27 cellular contexts compared by ENCODE assay signal in genomic region chr17:57979076-57979475, GRCh38.
"Had no signal": no experiment of that assay in that cellular context is flagged by ENCODE, and none has a peak within 500 bp of the region (broad histone marks: within the 10 kb centered on the region; RNA-seq: fewer than 3 reads in every experiment).

No MANE protein-coding gene starts in this region.

- DNase-seq: activated CD4-positive, alpha-beta memory T cell treated with anti-CD3 and anti-CD28 coated beads for 36 hours; activated CD4-positive, alpha-beta T cell treated with anti-CD3 and anti-CD28 coated beads, Interleukin-2, amount 10 ng/mL, durations not matched to agents 7 days and 5 days; activated CD4-positive, CD25-positive, alpha-beta regulatory T cell treated with anti-CD3 and anti-CD28 coated beads, Interleukin-2, amount 50 U/mL, for 72 hours; activated CD8-positive, alpha-beta memory T cell treated with anti-CD3 and anti-CD28 coated beads, Interleukin-2, amount 50 U/mL, for 48 hours; activated effector memory CD4-positive, alpha-beta T cell treated with anti-CD3 and anti-CD28 coated beads, Interleukin-2, amount 50 U/mL, for 16 hours; activated naive CD4-positive, alpha-beta T cell treated with Interleukin-2 at 50 U/mL for 16 hours; activated naive CD8-positive, alpha-beta T cell treated with anti-CD3 and anti-CD28 coated beads, Interleukin-2, amount 10 ng/mL, durations not matched to agents 7 days and 5 days; activated T-cell treated with anti-CD3 and anti-CD28 coated beads, Interleukin-2, amount 50 U/mL, for 1 hour; adrenal gland; aorta; central memory CD4-positive, alpha-beta T cell; KG1; MG63; MV-4-11; NCI-H1105; NCI-H1436; NCI-H187; NCI-H2081; NCI-H446; NCI-H524; SHP77 treated with DMSO at 0.1 percent for 48 hours; T-helper 17 cell; T-helper 9 cell had no signal

- H3K4me3 Mint-ChIP-seq: activated CD4-positive, alpha-beta memory T cell treated with anti-CD3 and anti-CD28 coated beads for 36 hours; activated CD4-positive, alpha-beta T cell treated with anti-CD3 and anti-CD28 coated beads, Interleukin-2, amount 10 ng/mL, durations not matched to agents 7 days and 5 days; activated naive CD8-positive, alpha-beta T cell treated with anti-CD3 and anti-CD28 coated beads, Interleukin-2, amount 10 ng/mL, durations not matched to agents 7 days and 5 days; IgD-negative memory B cell; T-helper 17 cell; WTC11 had no signal

- H3K9me3 Mint-ChIP-seq: activated CD4-positive, alpha-beta memory T cell treated with anti-CD3 and anti-CD28 coated beads for 36 hours; activated CD4-positive, alpha-beta T cell treated with anti-CD3 and anti-CD28 coated beads, Interleukin-2, amount 10 ng/mL, durations not matched to agents 7 days and 5 days; activated naive CD8-positive, alpha-beta T cell treated with anti-CD3 and anti-CD28 coated beads, Interleukin-2, amount 10 ng/mL, durations not matched to agents 7 days and 5 days; IgD-negative memory B cell; WTC11 had no signal

- ATAC-seq: T-helper 17 cell, WTC11 had no signal

- H3K27ac ChIP-seq: adrenal gland, breast epithelium, PC-9 had no signal

- H3K27me3 Mint-ChIP-seq: activated CD4-positive, alpha-beta memory T cell treated with anti-CD3 and anti-CD28 coated beads for 36 hours; activated CD4-positive, alpha-beta T cell treated with anti-CD3 and anti-CD28 coated beads, Interleukin-2, amount 10 ng/mL, durations not matched to agents 7 days and 5 days; activated naive CD8-positive, alpha-beta T cell treated with anti-CD3 and anti-CD28 coated beads, Interleukin-2, amount 10 ng/mL, durations not matched to agents 7 days and 5 days; IgD-negative memory B cell; T-helper 17 cell had no signal

- H3K4me3 ChIP-seq: adrenal gland, breast epithelium, MG63, PC-9 had no signal

- H3K27ac Mint-ChIP-seq: activated CD4-positive, alpha-beta memory T cell treated with anti-CD3 and anti-CD28 coated beads for 36 hours; activated CD4-positive, alpha-beta T cell treated with anti-CD3 and anti-CD28 coated beads, Interleukin-2, amount 10 ng/mL, durations not matched to agents 7 days and 5 days; activated naive CD8-positive, alpha-beta T cell treated with anti-CD3 and anti-CD28 coated beads, Interleukin-2, amount 10 ng/mL, durations not matched to agents 7 days and 5 days; IgD-negative memory B cell; T-helper 17 cell; WTC11 had no signal

- H3K9me3 ChIP-seq: adrenal gland, breast epithelium, MG63 had no signal

- H3K27me3 ChIP-seq: adrenal gland, breast epithelium, MG63 had no signal
